In genomic region chr3:192836469-192836820, GRCh38 we compare ENCODE assay signal across 22 cellular contexts.
DNase-seq lines count a peak whose midpoint lies in the region; FAIRE-seq and TF ChIP-seq lines count a peak whose summit lies in the region.
"Had no signal": no experiment of that assay in that cellular context is flagged by ENCODE, and none has a peak within 500 bp of the region (broad histone marks: within the 10 kb centered on the region; RNA-seq: fewer than 3 reads in every experiment).

No MANE protein-coding gene starts in this region.

- no peak overlapping the region for H3K4me3 Mint-ChIP-seq in T-helper 1 cell treated with Interleukin-12 subunit alpha and Interleukin-12 subunit beta and Interleukin-4 antibody, amounts not matched to agents 30 μg/mL and 1 μg/mL, for 36 hours
- H3K4me3 Mint-ChIP-seq: activated naive CD8-positive, alpha-beta T cell treated with anti-CD3 and anti-CD28 coated beads, Interleukin-2, amount 10 ng/mL, durations not matched to agents 7 days and 5 days; CD8-positive, alpha-beta T cell; nephron progenitor cell had no signal

- H3K36me3 Mint-ChIP-seq in T-helper 1 cell treated with Interleukin-12 subunit alpha and Interleukin-12 subunit beta and Interleukin-4 antibody, amounts not matched to agents 30 μg/mL and 1 μg/mL, for 36 hours (ENCODE audit: low read depth), result peaks cover 23% of the 10 kb centered on the region
- H3K36me3 Mint-ChIP-seq: CD8-positive, alpha-beta T cell had no signal

- WGBS in esophagus muscularis mucosa, result 75% methylated on average over 5 of the region's 5 CpGs
- 86 to 92% methylated on average over 5 of the region's 5 CpGs for WGBS in sigmoid colon, 2 donors

- H3K27ac ChIP-seq in esophagus muscularis mucosa (replicated peaks in 1 of 4), result peak overlapping the region in 3 of 4 donors; percentile 30 to 59 (median 41)
- H3K27ac ChIP-seq in sigmoid colon, result peak overlapping the region; percentile 37 to 78 (median 56)
- H3K27ac ChIP-seq: HL-60, pancreas, upper lobe of right lung, VCaP had no signal

- TF ChIP-seq CTCF in esophagus muscularis mucosa (IDR thresholded peaks at IDR 0.05) (no peak), sigmoid colon (IDR thresholded peaks at IDR 0.05) (no peak)

- H3K4me1 Mint-ChIP-seq in T-helper 1 cell treated with Interleukin-12 subunit alpha and Interleukin-12 subunit beta and Interleukin-4 antibody, amounts not matched to agents 30 μg/mL and 1 μg/mL, for 36 hours (ENCODE audit: low read depth), result peaks cover 54% of the 10 kb centered on the region

- H3K4me3 ChIP-seq in esophagus muscularis mucosa (no peak overlapping the region), sigmoid colon (no peak overlapping the region)
- H3K4me3 ChIP-seq: mucosa of descending colon, pancreas, upper lobe of right lung had no signal

- H3K4me1 ChIP-seq in esophagus muscularis mucosa (peaks cover 24 to 45% (median 41%) of the 10 kb centered on the region in 4 donors), sigmoid colon (peaks cover 0 to 45% (median 42%) of the 10 kb centered on the region in 4 donors)

- TF ChIP-seq EP300 in esophagus muscularis mucosa (IDR thresholded peaks at IDR 0.05), result no peak
- no peak for TF ChIP-seq EP300 in sigmoid colon (IDR thresholded peaks at IDR 0.05)

- H3K27me3 ChIP-seq in esophagus muscularis mucosa (no peaks in the 10 kb centered on the region), sigmoid colon (no peaks in the 10 kb centered on the region)
- H3K27me3 ChIP-seq: pancreas, upper lobe of right lung had no signal

- no peaks in the 10 kb centered on the region for H3K9me3 Mint-ChIP-seq in T-helper 1 cell treated with Interleukin-12 subunit alpha and Interleukin-12 subunit beta and Interleukin-4 antibody, amounts not matched to agents 30 μg/mL and 1 μg/mL, for 36 hours
- H3K9me3 Mint-ChIP-seq: activated naive CD8-positive, alpha-beta T cell treated with anti-CD3 and anti-CD28 coated beads, Interleukin-2, amount 10 ng/mL, durations not matched to agents 7 days and 5 days; activated T-helper 2 cell treated with anti-CD3 and anti-CD28 coated beads, Interferon-gamma antibody, Interleukin-2, Interleukin-4, amounts not matched to agents 10 μg/mL and 5 μg/mL and 100 μg/mL, durations not matched to agents 14 hours and 24 hours and 36 hours; CD8-positive, alpha-beta T cell had no signal

- H3K36me3 ChIP-seq in esophagus muscularis mucosa (no peaks in the 10 kb centered on the region), sigmoid colon (no peaks in the 10 kb centered on the region)
- H3K36me3 ChIP-seq: pancreas, upper lobe of right lung had no signal

- peak overlapping the region; percentile 63 for H3K27ac Mint-ChIP-seq in T-helper 1 cell treated with Interleukin-12 subunit alpha and Interleukin-12 subunit beta and Interleukin-4 antibody, amounts not matched to agents 30 μg/mL and 1 μg/mL, for 36 hours
- H3K27ac Mint-ChIP-seq: activated naive CD8-positive, alpha-beta T cell treated with anti-CD3 and anti-CD28 coated beads, Interleukin-2, amount 10 ng/mL, durations not matched to agents 7 days and 5 days; activated T-helper 2 cell treated with anti-CD3 and anti-CD28 coated beads, Interferon-gamma antibody, Interleukin-2, Interleukin-4, amounts not matched to agents 10 μg/mL and 5 μg/mL and 100 μg/mL, durations not matched to agents 14 hours and 24 hours and 36 hours; CD8-positive, alpha-beta T cell; nephron progenitor cell had no signal

- H3K9me3 ChIP-seq in esophagus muscularis mucosa, result no peaks in the 10 kb centered on the region
- H3K9me3 ChIP-seq in sigmoid colon, result no peaks in the 10 kb centered on the region
- H3K9me3 ChIP-seq: mucosa of descending colon, pancreas, upper lobe of right lung had no signal

- H3K27me3 Mint-ChIP-seq in T-helper 1 cell treated with Interleukin-12 subunit alpha and Interleukin-12 subunit beta and Interleukin-4 antibody, amounts not matched to agents 30 μg/mL and 1 μg/mL, for 36 hours (ENCODE audit: low read depth), result no peaks in the 10 kb centered on the region
- H3K27me3 Mint-ChIP-seq: activated naive CD8-positive, alpha-beta T cell treated with anti-CD3 and anti-CD28 coated beads, Interleukin-2, amount 10 ng/mL, durations not matched to agents 7 days and 5 days had no signal

- intact Hi-C loops in esophagus muscularis mucosa (cut with DNase I) (no loop called here), sigmoid colon (cut with DNase I) (loop anchor here (2.0 kb wide), 1 partner anchor 82 kb away; no protein-coding TSS in a partner anchor)

- no peak for TF ChIP-seq POLR2A in esophagus muscularis mucosa (IDR thresholded peaks at IDR 0.05; ENCODE audit: low read depth)
- no peak for TF ChIP-seq POLR2A in sigmoid colon (IDR thresholded peaks at IDR 0.05)

- DNase-seq in T-helper 1 cell (no peak), GM18507 (ENCODE audit: extremely low spot score, insufficient read length, low read depth) (no peak), esophagus muscularis mucosa (ENCODE audit: extremely low spot score) (no peak), sigmoid colon (no peak), putamen (ENCODE audit: low spot score) (no peak), NCI-H1417 (lab: John Stamatoyannopoulos, UW) (no peak), pons (ENCODE audit: low spot score) (no peak)
- DNase-seq: 8988T; activated naive CD8-positive, alpha-beta T cell treated with anti-CD3 and anti-CD28 coated beads, Interleukin-2, amount 10 ng/mL, durations not matched to agents 7 days and 5 days; CD8-positive, alpha-beta T cell; hypothalamus; Karpas-422; mucosa of descending colon; NCI-H1694; NCI-H524 treated with DMSO at 0.1 percent for 48 hours; nephron progenitor cell; pancreas; upper lobe of right lung had no signal

- peak; percentile 42 for FAIRE-seq in GM18507 (lab: Jason Lieb, UNC)
- FAIRE-seq: pancreas had no signal
